Comparison of ENCODE assay signal across 8 cellular contexts in genomic region chr5:132439521-132440206, GRCh38. TPM values are rescaled to one million over a fixed set of nuclear protein-coding genes. Genes with fewer than 3 reads are reported as not detected.
DNase-seq lines count a peak whose midpoint lies in the region; ATAC-seq and TF ChIP-seq lines count a peak whose summit lies in the region.

No MANE protein-coding gene starts in this region.

- H2BK5ac ChIP-seq in IMR-90 (ENCODE audit: low read depth, low read length, poor library complexity, severe bottlenecking) = peak overlapping the region; percentile 84

- H3K4ac ChIP-seq in IMR-90 (ENCODE audit: low read depth, low read length) = peak overlapping the region; percentile 90

- H3K36me3 ChIP-seq in IMR-90 (ENCODE audit: control insufficient read depth, insufficient read depth, low read length) (no peaks in the 10 kb centered on the region), ascending aorta (no peaks in the 10 kb centered on the region), stomach (peaks cover 0 to 7% (median 0%) of the 10 kb centered on the region in 4 donors)

- peak overlapping the region; percentile 91 for H4K91ac ChIP-seq in IMR-90 (ENCODE audit: insufficient read depth, low read depth, low read length)

- CTCF ChIA-PET in IMR-90 (lab: Yijun Ruan, JAX) = interaction anchor here (0.6 to 1.8 kb wide), 8 partner anchors 10 to 844 kb away, joined by 3 to 8 read pairs (median 4); partner anchors contain the start of gene IRF1

- peak overlapping the region; percentile 90 for H2BK20ac ChIP-seq in IMR-90 (ENCODE audit: low read depth, low read length)

- peak overlapping the region; percentile 84 for H3K14ac ChIP-seq in IMR-90 (replicated peaks; ENCODE audit: low read depth, low read length)

- H4K8ac ChIP-seq in IMR-90 (ENCODE audit: low read depth in 2 of 2, low read length in 2 of 2) = peak overlapping the region; percentile 86 to 97; a peak in 3 of 4 replicates

- H3K23ac ChIP-seq in IMR-90 (ENCODE audit: low read depth, low read length) = peak overlapping the region; percentile 80

- no CpG with 5 or more reads among the region's 7 CpGs for WGBS in IMR-90 (ENCODE audit: extremely low coverage in 2 of 2, insufficient read length in 1 of 2), 2 experiments
- WGBS in right cardiac atrium = 22% methylated on average over 7 of the region's 7 CpGs
- 50 to 74% (median 55%) methylated on average over 7 of the region's 7 CpGs for WGBS in stomach, 5 donors

- peak overlapping the region; percentile 75 for H3K18ac ChIP-seq in IMR-90 (ENCODE audit: low read depth, low read length)

- POLR2A ChIA-PET in IMR-90 (lab: Charles Lee; ENCODE audit: unreplicated experiment) = interaction anchor here (0.6 to 1.5 kb wide), 3 partner anchors 13 to 51 kb away, joined by 3 to 5 read pairs (median 4); partner anchors contain the start of gene IRF1

- peak overlapping the region; percentile 58 for H4K5ac ChIP-seq in IMR-90 (ENCODE audit: low read depth, low read length)

- H2AK5ac ChIP-seq in IMR-90 (ENCODE audit: low read depth, low read length) = peak overlapping the region; percentile 96

- TF ChIP-seq CTCF in IMR-90 (conservative IDR thresholded peaks at IDR 0.05; ENCODE audit: low read depth, low read length) (no peak), ascending aorta (IDR thresholded peaks at IDR 0.05) (no peak), stomach (IDR thresholded peaks at IDR 0.05) (no peak), GM13977 (IDR thresholded peaks at IDR 0.05; ENCODE audit: extremely low read depth, insufficient read depth, missing control alignments) (no peak)

- peaks cover 26% of the 10 kb centered on the region for H3K4me1 ChIP-seq in IMR-90 (ENCODE audit: control insufficient read depth, insufficient read depth, low read length)
- peaks cover 19 to 36% of the 10 kb centered on the region in 2 donors for H3K4me1 ChIP-seq in ascending aorta
- H3K4me1 ChIP-seq in right cardiac atrium (ENCODE audit: control insufficient read depth, insufficient read depth, low read length) = peaks cover 33% of the 10 kb centered on the region
- H3K4me1 ChIP-seq in stomach = peaks cover 48 to 97% (median 66%) of the 10 kb centered on the region in 4 donors

- H3K4me3 ChIP-seq in IMR-90 (ENCODE audit: insufficient read depth, low read depth, low read length) (no peak overlapping the region), ascending aorta (no peak overlapping the region), right cardiac atrium (ENCODE audit: low read length) (no peak overlapping the region), stomach (no peak overlapping the region)

- H3K27me3 ChIP-seq in IMR-90 (ENCODE audit: control insufficient read depth, insufficient read depth, low read length) (no peaks in the 10 kb centered on the region), ascending aorta (no peaks in the 10 kb centered on the region), right cardiac atrium (ENCODE audit: control insufficient read depth, insufficient read depth) (no peaks in the 10 kb centered on the region), stomach (no peaks in the 10 kb centered on the region)

- H3K27ac ChIP-seq in IMR-90 (ENCODE audit: insufficient read depth, low read length) = peak overlapping the region; percentile 88
- H3K27ac ChIP-seq in ascending aorta = peak overlapping the region; percentile 26 to 59
- peak overlapping the region; percentile 80 for H3K27ac ChIP-seq in right cardiac atrium (ENCODE audit: low read length)
- peak overlapping the region in 4 of 5 donors; percentile 62 to 84 (median 80) for H3K27ac ChIP-seq in stomach

- H3K9ac ChIP-seq in IMR-90 (ENCODE audit: low read depth, low read length) = peak overlapping the region; percentile 59

- peaks cover 16 to 46% of the 10 kb centered on the region in 2 experiments for H3K79me1 ChIP-seq in IMR-90 (ENCODE audit: low read depth in 1 of 2, low read length in 2 of 2)

- H2AFZ ChIP-seq in IMR-90 (replicated peaks; ENCODE audit: low read length, poor library complexity) = peak overlapping the region; percentile 84

- BruUV-seq in IMR-90 (replicated peaks; lab: Mats Ljungman, UMichigan) = no TSS peak

- H3K4me2 ChIP-seq in IMR-90 (ENCODE audit: low read depth, low read length) = peak overlapping the region; percentile 29

- in situ Hi-C loops in IMR-90 (cut with MboI; ENCODE audit: low sequenced_read_pairs) = no loop called here
- in situ Hi-C loops in GM13977 (cut with MboI; ENCODE audit: low pct_unique_long_range_greater_than_20kb, low sequenced_read_pairs, unreplicated experiment) = no loop called here

- intact Hi-C loops in IMR-90 (cut with micrococcal nuclease) = no loop called here
- intact Hi-C loops in ascending aorta (cut with DNase I) = loop anchor here (2.0 kb wide), 1 partner anchor 51 kb away; the partner anchor contains the start of gene IRF1
- intact Hi-C loops in right cardiac atrium (cut with DNase I) = no loop called here
- intact Hi-C loops in stomach (cut with DNase I; ENCODE audit: low total_unique reads) = no loop called here

- H2BK15ac ChIP-seq in IMR-90 (ENCODE audit: low read depth, low read length) = peak overlapping the region; percentile 100; the same call in 2 of the 3 replicates

- dilution Hi-C loops in IMR-90 (cut with HindIII; ENCODE audit: low sequenced_read_pairs, unreplicated experiment) = no loop called here

- DNase-seq in IMR-90 (peak; percentile 97), ascending aorta (ENCODE audit: low spot score in 2 of 2) (peak in 1 of 2 donors; percentile 89), right cardiac atrium (peak; percentile 86 to 92 (median 90)), stomach (no peak), GF-D8 (lab: John Stamatoyannopoulos, UW) (no peak), GM13977 (ENCODE audit: low spot score) (no peak)
- DNase-seq in stimulated activated CD4-positive, alpha-beta T cell treated with anti-CD3 and anti-CD28 coated beads, Interleukin-4, amount 100 ng/mL, for 24 hours = no peak

- peak overlapping the region; percentile 95 for H2BK120ac ChIP-seq in IMR-90 (ENCODE audit: low read depth, low read length)

- TF ChIP-seq EP300 in stomach (IDR thresholded peaks at IDR 0.05) = no peak

- peaks cover 34% of the 10 kb centered on the region for H3K9me1 ChIP-seq in IMR-90 (ENCODE audit: insufficient read depth, low read length)

- ATAC-seq in IMR-90 (ENCODE audit: low read depth) = peak; percentile 59
- ATAC-seq in right cardiac atrium = peak; percentile 90 to 93
- ATAC-seq in HG02885 (IDR thresholded peaks at IDR 0.05; ENCODE audit: poor library complexity, unreplicated experiment) = no peak

- H2AK9ac ChIP-seq in IMR-90 (replicated peaks; ENCODE audit: low read depth, low read length, poor library complexity) = peak overlapping the region; percentile 48

- peak overlapping the region; percentile 75 for H3K56ac ChIP-seq in IMR-90 (ENCODE audit: extremely low read depth, insufficient read depth, low read length)

- TF ChIP-seq POLR2A in IMR-90 (IDR thresholded peaks at IDR 0.05; ENCODE audit: low read depth, low read length) (peak; percentile 64; the same call in 1 of the 2 replicates), stomach (IDR thresholded peaks at IDR 0.05) (no peak)

- TF ChIP-seq RAD21 in IMR-90 (IDR thresholded peaks at IDR 0.05; ENCODE audit: low read length) = no peak

- no peaks in the 10 kb centered on the region for H3K9me3 ChIP-seq in IMR-90 (ENCODE audit: control insufficient read depth, insufficient read depth, low read length)
- H3K9me3 ChIP-seq in ascending aorta = no peaks in the 10 kb centered on the region
- no peaks in the 10 kb centered on the region for H3K9me3 ChIP-seq in right cardiac atrium (ENCODE audit: control insufficient read depth, low read length)
- H3K9me3 ChIP-seq in stomach = no peaks in the 10 kb centered on the region

- no peaks in the 10 kb centered on the region; the same call in 1 of the 2 replicates for H4K20me1 ChIP-seq in IMR-90 (ENCODE audit: insufficient read depth, low read length)

TF ChIP-seq in IMR-90, 13 proteins besides CTCF, POLR2A, EP300 and RAD21 (continues in another document):
- TF ChIP-seq USF2 (IDR thresholded peaks at IDR 0.05; ENCODE audit: low read depth, low read length) = no peak
- TF ChIP-seq ELK1 (IDR thresholded peaks at IDR 0.05; ENCODE audit: borderline replicate concordance, low read depth, low read length) = no peak
- TF ChIP-seq MAZ (IDR thresholded peaks at IDR 0.05; ENCODE audit: borderline replicate concordance, low read depth, low read length) = no peak
- no peak for TF ChIP-seq RFX5 (IDR thresholded peaks at IDR 0.05; ENCODE audit: low read depth, low read length)
- TF ChIP-seq SMC3 (IDR thresholded peaks at IDR 0.05; ENCODE audit: low read depth, low read length) = no peak
- TF ChIP-seq RCOR1 (IDR thresholded peaks at IDR 0.05; ENCODE audit: insufficient replicate concordance, low read length) = no peak
- no peak for TF ChIP-seq MAFK (IDR thresholded peaks at IDR 0.05; ENCODE audit: low read depth, low read length)
- no peak for TF ChIP-seq MXI1 (IDR thresholded peaks at IDR 0.05; ENCODE audit: borderline replicate concordance, low read depth, low read length)
- TF ChIP-seq NFE2L2 (IDR thresholded peaks at IDR 0.05; ENCODE audit: low read depth, low read length) = peak; percentile 8; the same call in 1 of the 2 replicates
- 0 out of 2 replicates have a peak, but pooled peaks have one; percentile 44 for TF ChIP-seq CHD1 (IDR thresholded peaks at IDR 0.05; ENCODE audit: low read depth, low read length)

RNA-seq across cellular contexts. Expression of gene IRF1, which starts 50.9 kb away (rescaled TPM):
- total RNA-seq in IMR-90 (2012; rRNA removed) (6.9 and 11.1 TPM in 2 replicates), ascending aorta (57.7 TPM), right cardiac atrium (10 to 100 TPM in 3 of 4 donors, 1 to 10 TPM in 1; 9.4 to 17.9 (median 13.8) TPM), stomach (100 to 1,000 TPM in 2 of 5 donors, 10 to 100 TPM in 3; 18.0 to 256 (median 91.5) TPM)
- polyA plus RNA-seq in IMR-90 (2012; rRNA removed) (16.5 and 18.9 TPM in 2 replicates), right cardiac atrium (11.7 TPM), stomach (10 to 100 TPM; 17.1 to 80.2 (median 49.1) TPM)
- 13.2 and 15.9 TPM in 2 replicates for polyA plus RNA-seq in IMR-90 (2012; cell fraction: cytosol; rRNA removed)
- 25.7 and 30.6 TPM in 2 replicates for polyA plus RNA-seq in IMR-90 (2012; cell fraction: nucleus; rRNA removed; ENCODE audit: low replicate concordance)

Comparison
In these comparisons a context has a peak if more than half of its experiments do, and no peak if none do; other contexts are left out.
1. DNase-seq: peak in IMR-90 (single experiment) and right cardiac atrium (3 of 3); none in stomach (single experiment), GF-D8 (single experiment), GM13977 (single experiment) and stimulated activated CD4-positive, alpha-beta T cell treated with anti-CD3 and anti-CD28 coated beads, Interleukin-4, amount 100 ng/mL, for 24 hours (single experiment).
2. Peak in every context shown above with its lines, with median percentiles within 50 percentile points of each other: H3K27ac ChIP-seq.